In the genomic region with DNA sequence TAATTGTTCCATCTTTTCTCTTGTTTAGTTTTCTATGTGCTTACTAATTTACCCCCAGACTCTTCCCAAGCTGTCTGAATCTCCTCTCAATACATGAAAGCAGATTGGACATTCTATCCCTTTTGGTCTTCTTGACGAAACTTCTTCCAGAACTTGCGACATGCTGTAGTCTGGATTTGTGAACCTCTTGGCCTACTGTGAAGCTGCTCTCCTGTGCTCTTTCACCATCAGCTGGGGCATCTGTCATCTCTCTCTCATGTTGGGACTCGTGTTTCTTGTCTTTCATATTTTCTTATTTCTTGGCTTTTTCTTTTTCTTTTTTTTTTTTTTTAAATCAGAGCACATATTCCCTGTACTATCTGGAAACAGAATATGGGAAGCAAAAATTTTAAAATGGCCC, we compare ENCODE assay signal across 32 cellular contexts.
"Had no signal": no experiment of that assay in that cellular context is flagged by ENCODE, and none has a peak within 500 bp of the region (broad histone marks: within the 10 kb centered on the region; RNA-seq: fewer than 3 reads in every experiment).

No MANE protein-coding gene starts in this region.

- DNase-seq: activated CD4-positive, alpha-beta memory T cell treated with anti-CD3 and anti-CD28 coated beads, Interleukin-2, amount 10 ng/mL, durations not matched to agents 7 days and 5 days; activated CD4-positive, alpha-beta T cell treated with anti-CD3 and anti-CD28 coated beads for 1 hour; activated CD4-positive, alpha-beta T cell treated with anti-CD3 and anti-CD28 coated beads for 48 hours; activated CD4-positive, CD25-positive, alpha-beta regulatory T cell; activated CD8-positive, alpha-beta memory T cell treated with anti-CD3 and anti-CD28 coated beads for 24 hours; activated CD8-positive, alpha-beta memory T cell treated with anti-CD3 and anti-CD28 coated beads, Interleukin-2, amount 10 ng/mL, durations not matched to agents 7 days and 5 days; activated CD8-positive, alpha-beta memory T cell treated with anti-CD3 and anti-CD28 coated beads, Interleukin-2, amount 50 U/mL, for 48 hours; activated effector memory CD4-positive, alpha-beta T cell treated with Interleukin-2 at 50 U/mL for 16 hours; activated naive CD4-positive, alpha-beta T cell treated with anti-CD3 and anti-CD28 coated beads, Interleukin-2, amount 10 ng/mL, durations not matched to agents 7 days and 5 days; activated naive CD8-positive, alpha-beta T cell treated with anti-CD3 and anti-CD28 coated beads, Interleukin-2, amount 50 U/mL, for 24 hours; activated T-cell treated with anti-CD3 and anti-CD28 coated beads, Interleukin-2, amount 50 U/mL, for 48 hours; amygdala; caudate nucleus; MG63; NCI-H1048; NCI-H1105 treated with DMSO at 0.1 percent for 48 hours; NCI-H1436; NCI-H1694 treated with DMSO at 0.1 percent for 48 hours; NCI-H2029; NCI-H345; NCI-H524 treated with DMSO at 0.1 percent for 48 hours; Peyer's patch; RPMI8226; SIG-M5; T-cell; T-helper 2 cell; T-helper 9 cell; WERI-Rb-1 had no signal

- H3K4me1 ChIP-seq: ascending aorta had no signal

- H3K27ac ChIP-seq: ascending aorta, Peyer's patch, WERI-Rb-1 had no signal

- H3K27ac Mint-ChIP-seq: activated CD4-positive, alpha-beta memory T cell treated with anti-CD3 and anti-CD28 coated beads, Interleukin-2, amount 10 ng/mL, durations not matched to agents 7 days and 5 days; activated CD8-positive, alpha-beta memory T cell treated with anti-CD3 and anti-CD28 coated beads, Interleukin-2, amount 10 ng/mL, durations not matched to agents 7 days and 5 days; activated naive CD4-positive, alpha-beta T cell treated with anti-CD3 and anti-CD28 coated beads, Interleukin-2, amount 10 ng/mL, durations not matched to agents 7 days and 5 days; activated naive CD8-positive, alpha-beta T cell treated with anti-CD3 and anti-CD28 coated beads, Interleukin-2, amount 50 U/mL, for 24 hours had no signal

- H3K27me3 ChIP-seq: ascending aorta, MG63, Peyer's patch had no signal

- H3K9me3 ChIP-seq: ascending aorta had no signal

- H3K4me3 ChIP-seq: ascending aorta, K562, MG63, Peyer's patch had no signal

- H3K4me3 Mint-ChIP-seq: activated CD4-positive, alpha-beta memory T cell treated with anti-CD3 and anti-CD28 coated beads, Interleukin-2, amount 10 ng/mL, durations not matched to agents 7 days and 5 days; activated CD8-positive, alpha-beta memory T cell treated with anti-CD3 and anti-CD28 coated beads, Interleukin-2, amount 10 ng/mL, durations not matched to agents 7 days and 5 days; activated naive CD4-positive, alpha-beta T cell treated with anti-CD3 and anti-CD28 coated beads, Interleukin-2, amount 10 ng/mL, durations not matched to agents 7 days and 5 days; activated naive CD8-positive, alpha-beta T cell; activated naive CD8-positive, alpha-beta T cell treated with anti-CD3 and anti-CD28 coated beads, Interleukin-2, amount 50 U/mL, for 24 hours; T-cell had no signal

- ATAC-seq: activated CD8-positive, alpha-beta memory T cell treated with anti-CD3 and anti-CD28 coated beads, Interleukin-2, amount 10 ng/mL, durations not matched to agents 7 days and 5 days; activated naive CD8-positive, alpha-beta T cell treated with anti-CD3 and anti-CD28 coated beads, Interleukin-2, amount 50 U/mL, for 24 hours; K562; SK-N-SH treated with all-trans-retinoic acid at 6 μM for 48 hours; T-cell had no signal

- H3K27me3 Mint-ChIP-seq: activated CD4-positive, alpha-beta memory T cell treated with anti-CD3 and anti-CD28 coated beads, Interleukin-2, amount 10 ng/mL, durations not matched to agents 7 days and 5 days; activated CD8-positive, alpha-beta memory T cell treated with anti-CD3 and anti-CD28 coated beads, Interleukin-2, amount 10 ng/mL, durations not matched to agents 7 days and 5 days; activated naive CD4-positive, alpha-beta T cell treated with anti-CD3 and anti-CD28 coated beads, Interleukin-2, amount 10 ng/mL, durations not matched to agents 7 days and 5 days; activated naive CD8-positive, alpha-beta T cell; activated naive CD8-positive, alpha-beta T cell treated with anti-CD3 and anti-CD28 coated beads, Interleukin-2, amount 50 U/mL, for 24 hours; T-cell had no signal
